ENCODE assay signal across 7 cellular contexts in genomic region chr22:25559910-25560309, GRCh38. TPM values are rescaled to one million over a fixed set of nuclear protein-coding genes. Genes with fewer than 3 reads are reported as not detected.
A peak's percentile ranks its signal among the peaks of the same experiment; 100 is the strongest.
DNase-seq lines count a peak whose midpoint lies in the region; ATAC-seq, FAIRE-seq and TF ChIP-seq lines count a peak whose summit lies in the region.
"Not testable (repeated sequence)": the region's sequence is repeated elsewhere in the genome, so short reads cannot be mapped to it uniquely, and the experiment has no call there.

No MANE protein-coding gene starts in this region.

- H3K27me3 Mint-ChIP-seq in activated CD8-positive, alpha-beta T cell treated with anti-CD3 and anti-CD28 coated beads for 36 hours: not testable (repeated sequence)
- H3K27me3 Mint-ChIP-seq in neural crest cell (ENCODE audit: low read depth): peaks cover 16% of the 10 kb centered on the region

- intact Hi-C loops in activated CD8-positive, alpha-beta T cell treated with anti-CD3 and anti-CD28 coated beads for 36 hours (cut with micrococcal nuclease): loop anchor here (5.0 kb wide), 1 partner anchor 83 kb away; no protein-coding TSS in a partner anchor

- not testable (repeated sequence) for H3K4me1 ChIP-seq in foreskin keratinocyte

- H3K9me3 Mint-ChIP-seq in activated CD8-positive, alpha-beta T cell treated with anti-CD3 and anti-CD28 coated beads for 36 hours; neural crest cell: not testable (repeated sequence)

- H3K36me3 Mint-ChIP-seq in activated CD8-positive, alpha-beta T cell treated with anti-CD3 and anti-CD28 coated beads for 36 hours (ENCODE audit: low read depth); neural crest cell (ENCODE audit: low read depth): not testable (repeated sequence)

- CTCF ChIA-PET in activated CD8-positive, alpha-beta T cell treated with anti-CD3 and anti-CD28 coated beads for 36 hours (lab: Charles Lee): interaction anchor here (0.6 to 1.9 kb wide), 2 partner anchors 16 to 158 kb away, joined by 3 to 5 read pairs; no protein-coding TSS in a partner anchor

- not testable (repeated sequence) for ATAC-seq in activated CD8-positive, alpha-beta T cell treated with anti-CD3 and anti-CD28 coated beads for 36 hours
- peak; percentile 69 for ATAC-seq in foreskin keratinocyte

- TF ChIP-seq POLR2A in GM12891 (IDR thresholded peaks at IDR 0.05; ENCODE audit: low read depth, low read length): not testable (repeated sequence)

- not testable (repeated sequence) for H3K4me3 Mint-ChIP-seq in activated CD8-positive, alpha-beta T cell treated with anti-CD3 and anti-CD28 coated beads for 36 hours
- H3K4me3 Mint-ChIP-seq in neural crest cell: peak overlapping the region; percentile 10

- peaks cover 27% of the 10 kb centered on the region for H3K4me1 Mint-ChIP-seq in activated CD8-positive, alpha-beta T cell treated with anti-CD3 and anti-CD28 coated beads for 36 hours (ENCODE audit: low read depth)
- H3K4me1 Mint-ChIP-seq in neural crest cell: peaks cover 32% of the 10 kb centered on the region

- peak overlapping the region; percentile 26 for H3K27ac Mint-ChIP-seq in activated CD8-positive, alpha-beta T cell treated with anti-CD3 and anti-CD28 coated beads for 36 hours
- not testable (repeated sequence) for H3K27ac Mint-ChIP-seq in neural crest cell (ENCODE audit: unreplicated experiment)

- H3K27ac ChIP-seq in foreskin keratinocyte: not testable (repeated sequence)

- POLR2A ChIA-PET in activated CD8-positive, alpha-beta T cell treated with anti-CD3 and anti-CD28 coated beads for 36 hours (lab: Charles Lee): not testable (repeated sequence)

- TF ChIP-seq CTCF in activated CD8-positive, alpha-beta T cell treated with anti-CD3 and anti-CD28 coated beads for 36 hours (IDR thresholded peaks at IDR 0.05); foreskin keratinocyte (conservative IDR thresholded peaks at IDR 0.05); neural crest cell (conservative IDR thresholded peaks at IDR 0.05): not testable (repeated sequence)

- peak; percentile 47 for FAIRE-seq in GM12891 (lab: Jason Lieb, UNC)

- not testable (repeated sequence) for DNase-seq in GM12891 (ENCODE audit: insufficient read length, low spot score); activated CD8-positive, alpha-beta T cell treated with anti-CD3 and anti-CD28 coated beads for 36 hours; neural crest cell (ENCODE audit: low read depth, low spot score)
- DNase-seq in NCI-H1417 (lab: John Stamatoyannopoulos, UW) (peak; percentile 13 to 67 (median 54)), NCI-H187 treated with DMSO at 0.1 percent for 48 hours (lab: John Stamatoyannopoulos, UW) (peak; percentile 44), NCI-H510A treated with DMSO at 0.1 percent for 48 hours (lab: John Stamatoyannopoulos, UW) (peak; percentile 9), foreskin keratinocyte (peak in 1 of 2 donors; percentile 54)

- H3K27me3 ChIP-seq in foreskin keratinocyte: not testable (repeated sequence)

RNA-seq across cellular contexts. Expression of gene GRK3, which starts 4.6 kb away (rescaled TPM):
- 8.5 TPM for polyA plus RNA-seq in GM12891 (2012; ENCODE audit: low read depth, missing spikeins)
- total RNA-seq in activated CD8-positive, alpha-beta T cell treated with anti-CD3 and anti-CD28 coated beads for 36 hours: 10 to 100 TPM; 26.3 to 26.7 TPM
- total RNA-seq in foreskin keratinocyte: 10.0 and 12.2 TPM in 2 replicates
- polyA plus RNA-seq in foreskin keratinocyte: 2.9 and 4.4 TPM in 2 replicates
- 19.3 and 19.4 TPM in 2 replicates for total RNA-seq in neural crest cell
